Comparison of ENCODE assay signal across 1 cellular context in genomic region chr4:125313989-125314602, GRCh38.
TF ChIP-seq lines count a peak whose summit lies in the region.

No MANE protein-coding gene starts in this region.

TF ChIP-seq in HepG2, 621 proteins besides CTCF, POLR2A, EP300 and RAD21 (continued from another document):
- TF ChIP-seq, protein P1, sequence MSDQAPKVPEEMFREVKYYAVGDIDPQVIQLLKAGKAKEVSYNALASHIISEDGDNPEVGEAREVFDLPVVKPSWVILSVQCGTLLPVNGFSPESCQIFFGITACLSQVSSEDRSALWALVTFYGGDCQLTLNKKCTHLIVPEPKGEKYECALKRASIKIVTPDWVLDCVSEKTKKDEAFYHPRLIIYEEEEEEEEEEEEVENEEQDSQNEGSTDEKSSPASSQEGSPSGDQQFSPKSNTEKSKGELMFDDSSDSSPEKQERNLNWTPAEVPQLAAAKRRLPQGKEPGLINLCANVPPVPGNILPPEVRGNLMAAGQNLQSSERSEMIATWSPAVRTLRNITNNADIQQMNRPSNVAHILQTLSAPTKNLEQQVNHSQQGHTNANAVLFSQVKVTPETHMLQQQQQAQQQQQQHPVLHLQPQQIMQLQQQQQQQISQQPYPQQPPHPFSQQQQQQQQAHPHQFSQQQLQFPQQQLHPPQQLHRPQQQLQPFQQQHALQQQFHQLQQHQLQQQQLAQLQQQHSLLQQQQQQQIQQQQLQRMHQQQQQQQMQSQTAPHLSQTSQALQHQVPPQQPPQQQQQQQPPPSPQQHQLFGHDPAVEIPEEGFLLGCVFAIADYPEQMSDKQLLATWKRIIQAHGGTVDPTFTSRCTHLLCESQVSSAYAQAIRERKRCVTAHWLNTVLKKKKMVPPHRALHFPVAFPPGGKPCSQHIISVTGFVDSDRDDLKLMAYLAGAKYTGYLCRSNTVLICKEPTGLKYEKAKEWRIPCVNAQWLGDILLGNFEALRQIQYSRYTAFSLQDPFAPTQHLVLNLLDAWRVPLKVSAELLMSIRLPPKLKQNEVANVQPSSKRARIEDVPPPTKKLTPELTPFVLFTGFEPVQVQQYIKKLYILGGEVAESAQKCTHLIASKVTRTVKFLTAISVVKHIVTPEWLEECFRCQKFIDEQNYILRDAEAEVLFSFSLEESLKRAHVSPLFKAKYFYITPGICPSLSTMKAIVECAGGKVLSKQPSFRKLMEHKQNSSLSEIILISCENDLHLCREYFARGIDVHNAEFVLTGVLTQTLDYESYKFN (CRISPR knock-in tag; conservative IDR thresholded peaks at IDR 0.05): peak; percentile 73
- no peak for TF ChIP-seq MYC (CRISPR knock-in tag; IDR thresholded peaks at IDR 0.05; ENCODE audit: borderline replicate concordance)
- no peak for TF ChIP-seq FIP1L1 (IDR thresholded peaks at IDR 0.05; ENCODE audit: borderline replicate concordance, insufficient read depth, low read depth, low read length)
- no peak for TF ChIP-seq PRPF4 (IDR thresholded peaks at IDR 0.05; ENCODE audit: low read depth, low read length, poor library complexity, severe bottlenecking)
- no peak for TF ChIP-seq ZFP1 (CRISPR knock-in tag; IDR thresholded peaks at IDR 0.05)
- TF ChIP-seq ZNF879 (CRISPR knock-in tag; IDR thresholded peaks at IDR 0.05): no peak
- TF ChIP-seq PHF21A (CRISPR knock-in tag; IDR thresholded peaks at IDR 0.05): no peak
- TF ChIP-seq ZNF431 (CRISPR knock-in tag; IDR thresholded peaks at IDR 0.05; ENCODE audit: borderline replicate concordance, low read depth): no peak
- TF ChIP-seq MED13 (CRISPR knock-in tag; IDR thresholded peaks at IDR 0.05): no peak
- no peak for TF ChIP-seq YEATS2 (CRISPR knock-in tag; IDR thresholded peaks at IDR 0.05; ENCODE audit: borderline replicate concordance)
- TF ChIP-seq ASH2L (IDR thresholded peaks at IDR 0.05; ENCODE audit: insufficient read length, low read depth, low read length): peak; percentile 20
- TF ChIP-seq ETV5 (CRISPR knock-in tag; IDR thresholded peaks at IDR 0.05; ENCODE audit: borderline replicate concordance): 0 out of 2 replicates have a peak, but pooled peaks have one; percentile 19
- no peak for TF ChIP-seq ZNF558 (CRISPR knock-in tag; IDR thresholded peaks at IDR 0.05; ENCODE audit: borderline replicate concordance)
- TF ChIP-seq TEAD3 (CRISPR knock-in tag; optimal IDR thresholded peaks at IDR 0.05; ENCODE audit: borderline replicate concordance): peak; percentile 16
- peak; percentile 88 for TF ChIP-seq ZNF652 (CRISPR knock-in tag; IDR thresholded peaks at IDR 0.05; ENCODE audit: borderline replicate concordance, low read depth)
- peak; percentile 36; the same call in 1 of the 2 replicates for TF ChIP-seq ZNF644 (CRISPR knock-in tag; IDR thresholded peaks at IDR 0.05; ENCODE audit: low read depth)
- no peak for TF ChIP-seq ZBTB7B (CRISPR knock-in tag; IDR thresholded peaks at IDR 0.05)
- no peak for TF ChIP-seq ZSCAN22 (CRISPR knock-in tag; IDR thresholded peaks at IDR 0.05)
- TF ChIP-seq HNF4A (CRISPR knock-in tag; IDR thresholded peaks at IDR 0.05): peak; percentile 74
- TF ChIP-seq, protein P2, sequence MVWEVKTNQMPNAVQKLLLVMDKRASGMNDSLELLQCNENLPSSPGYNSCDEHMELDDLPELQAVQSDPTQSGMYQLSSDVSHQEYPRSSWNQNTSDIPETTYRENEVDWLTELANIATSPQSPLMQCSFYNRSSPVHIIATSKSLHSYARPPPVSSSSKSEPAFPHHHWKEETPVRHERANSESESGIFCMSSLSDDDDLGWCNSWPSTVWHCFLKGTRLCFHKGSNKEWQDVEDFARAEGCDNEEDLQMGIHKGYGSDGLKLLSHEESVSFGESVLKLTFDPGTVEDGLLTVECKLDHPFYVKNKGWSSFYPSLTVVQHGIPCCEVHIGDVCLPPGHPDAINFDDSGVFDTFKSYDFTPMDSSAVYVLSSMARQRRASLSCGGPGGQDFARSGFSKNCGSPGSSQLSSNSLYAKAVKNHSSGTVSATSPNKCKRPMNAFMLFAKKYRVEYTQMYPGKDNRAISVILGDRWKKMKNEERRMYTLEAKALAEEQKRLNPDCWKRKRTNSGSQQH (CRISPR knock-in tag; IDR thresholded peaks at IDR 0.05; ENCODE audit: low read depth): no peak
- no peak for TF ChIP-seq NPAS2 (CRISPR knock-in tag; IDR thresholded peaks at IDR 0.05; ENCODE audit: borderline replicate concordance)
- TF ChIP-seq CC2D1A (CRISPR knock-in tag; IDR thresholded peaks at IDR 0.05): no peak
- no peak for TF ChIP-seq ZBTB25 (CRISPR knock-in tag; IDR thresholded peaks at IDR 0.05)
- peak; percentile 55; the same call in 1 of the 2 replicates for TF ChIP-seq HNF4G (IDR thresholded peaks at IDR 0.05; ENCODE audit: borderline replicate concordance, low read depth, low read length)
- no peak for TF ChIP-seq HNF4G (CRISPR knock-in tag; IDR thresholded peaks at IDR 0.05; ENCODE audit: borderline replicate concordance, low read depth)
- TF ChIP-seq MTA3 (CRISPR knock-in tag; IDR thresholded peaks at IDR 0.05): no peak
- TF ChIP-seq TARDBP (CRISPR knock-in tag; IDR thresholded peaks at IDR 0.05): no peak
- TF ChIP-seq PHF5A (CRISPR knock-in tag; IDR thresholded peaks at IDR 0.05; ENCODE audit: low read depth, unreplicated experiment): no peak
- TF ChIP-seq, protein P3, sequence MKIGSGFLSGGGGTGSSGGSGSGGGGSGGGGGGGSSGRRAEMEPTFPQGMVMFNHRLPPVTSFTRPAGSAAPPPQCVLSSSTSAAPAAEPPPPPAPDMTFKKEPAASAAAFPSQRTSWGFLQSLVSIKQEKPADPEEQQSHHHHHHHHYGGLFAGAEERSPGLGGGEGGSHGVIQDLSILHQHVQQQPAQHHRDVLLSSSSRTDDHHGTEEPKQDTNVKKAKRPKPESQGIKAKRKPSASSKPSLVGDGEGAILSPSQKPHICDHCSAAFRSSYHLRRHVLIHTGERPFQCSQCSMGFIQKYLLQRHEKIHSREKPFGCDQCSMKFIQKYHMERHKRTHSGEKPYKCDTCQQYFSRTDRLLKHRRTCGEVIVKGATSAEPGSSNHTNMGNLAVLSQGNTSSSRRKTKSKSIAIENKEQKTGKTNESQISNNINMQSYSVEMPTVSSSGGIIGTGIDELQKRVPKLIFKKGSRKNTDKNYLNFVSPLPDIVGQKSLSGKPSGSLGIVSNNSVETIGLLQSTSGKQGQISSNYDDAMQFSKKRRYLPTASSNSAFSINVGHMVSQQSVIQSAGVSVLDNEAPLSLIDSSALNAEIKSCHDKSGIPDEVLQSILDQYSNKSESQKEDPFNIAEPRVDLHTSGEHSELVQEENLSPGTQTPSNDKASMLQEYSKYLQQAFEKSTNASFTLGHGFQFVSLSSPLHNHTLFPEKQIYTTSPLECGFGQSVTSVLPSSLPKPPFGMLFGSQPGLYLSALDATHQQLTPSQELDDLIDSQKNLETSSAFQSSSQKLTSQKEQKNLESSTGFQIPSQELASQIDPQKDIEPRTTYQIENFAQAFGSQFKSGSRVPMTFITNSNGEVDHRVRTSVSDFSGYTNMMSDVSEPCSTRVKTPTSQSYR (CRISPR knock-in tag; IDR thresholded peaks at IDR 0.05; ENCODE audit: borderline replicate concordance): no peak
- TF ChIP-seq ZNF550 (CRISPR knock-in tag; IDR thresholded peaks at IDR 0.05; ENCODE audit: borderline replicate concordance): no peak
- TF ChIP-seq PHF8 (CRISPR knock-in tag; IDR thresholded peaks at IDR 0.05): 0 out of 2 replicates have a peak, but pooled peaks have one; percentile 1
- no peak for TF ChIP-seq ZNF687 (CRISPR knock-in tag; IDR thresholded peaks at IDR 0.05)
- TF ChIP-seq, protein P4, sequence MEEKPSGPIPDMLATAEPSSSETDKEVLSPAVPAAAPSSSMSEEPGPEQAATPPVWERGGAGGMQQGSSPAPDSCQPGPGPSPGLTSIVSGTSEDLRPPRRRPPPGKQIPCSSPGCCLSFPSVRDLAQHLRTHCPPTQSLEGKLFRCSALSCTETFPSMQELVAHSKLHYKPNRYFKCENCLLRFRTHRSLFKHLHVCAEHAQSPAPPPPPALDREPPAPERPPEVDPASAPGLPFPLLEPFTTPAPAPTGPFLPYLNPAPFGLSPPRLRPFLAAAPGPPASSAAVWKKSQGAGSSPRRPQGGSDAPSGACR (CRISPR knock-in tag; IDR thresholded peaks at IDR 0.05): no peak
- TF ChIP-seq ZNF775 (CRISPR knock-in tag; IDR thresholded peaks at IDR 0.05; ENCODE audit: borderline replicate concordance): no peak
- TF ChIP-seq, protein P5, sequence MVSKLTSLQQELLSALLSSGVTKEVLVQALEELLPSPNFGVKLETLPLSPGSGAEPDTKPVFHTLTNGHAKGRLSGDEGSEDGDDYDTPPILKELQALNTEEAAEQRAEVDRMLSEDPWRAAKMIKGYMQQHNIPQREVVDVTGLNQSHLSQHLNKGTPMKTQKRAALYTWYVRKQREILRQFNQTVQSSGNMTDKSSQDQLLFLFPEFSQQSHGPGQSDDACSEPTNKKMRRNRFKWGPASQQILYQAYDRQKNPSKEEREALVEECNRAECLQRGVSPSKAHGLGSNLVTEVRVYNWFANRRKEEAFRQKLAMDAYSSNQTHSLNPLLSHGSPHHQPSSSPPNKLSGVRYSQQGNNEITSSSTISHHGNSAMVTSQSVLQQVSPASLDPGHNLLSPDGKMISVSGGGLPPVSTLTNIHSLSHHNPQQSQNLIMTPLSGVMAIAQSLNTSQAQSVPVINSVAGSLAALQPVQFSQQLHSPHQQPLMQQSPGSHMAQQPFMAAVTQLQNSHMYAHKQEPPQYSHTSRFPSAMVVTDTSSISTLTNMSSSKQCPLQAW (CRISPR knock-in tag; IDR thresholded peaks at IDR 0.05): no peak
